ENCODE assay signal across 1 cellular context in genomic region chr16:23679986-23680336, GRCh38.
TF ChIP-seq lines count a peak whose summit lies in the region.

No MANE protein-coding gene starts in this region.

TF ChIP-seq in IMR-90, 13 proteins besides CTCF, POLR2A, EP300 and RAD21:
- TF ChIP-seq CEBPB (IDR thresholded peaks at IDR 0.05; ENCODE audit: low read depth, low read length): no peak
- no peak for TF ChIP-seq FOS (IDR thresholded peaks at IDR 0.05; ENCODE audit: low read depth, low read length)
